Comparison of ENCODE assay signal across 26 cellular contexts in the genomic region with DNA sequence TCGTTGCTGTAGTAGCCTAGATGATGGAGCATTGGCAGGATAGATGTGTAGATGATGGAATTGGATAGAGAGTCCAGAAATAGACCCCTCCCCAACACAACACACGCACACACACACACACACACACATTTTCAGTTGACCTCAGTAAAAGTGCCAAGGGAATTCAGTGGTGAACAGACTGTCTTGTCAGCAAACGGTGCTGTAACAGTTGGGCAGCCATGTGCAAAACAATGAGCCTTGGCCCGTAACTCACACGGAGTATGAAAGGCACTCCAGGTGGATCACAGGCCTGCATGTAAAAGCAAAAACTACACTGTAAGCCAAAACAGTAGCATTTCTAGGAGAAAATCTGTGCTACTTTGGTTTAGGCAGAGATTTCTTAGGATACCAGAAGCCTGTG.
DNase-seq lines count a peak whose midpoint lies in the region; ATAC-seq and TF ChIP-seq lines count a peak whose summit lies in the region.
"Had no signal": no experiment of that assay in that cellular context is flagged by ENCODE, and none has a peak within 500 bp of the region (broad histone marks: within the 10 kb centered on the region; RNA-seq: fewer than 3 reads in every experiment).

No MANE protein-coding gene starts in this region.

- no peaks in the 10 kb centered on the region for H3K27me3 Mint-ChIP-seq in stimulated activated memory B cell treated with anti-CD40 and anti-IgM and Interleukin-4, amounts not matched to agents 10 μg/mL and 1 μg/mL and 100 μg/mL, for 72 hours
- H3K27me3 Mint-ChIP-seq in T-helper 2 cell treated with Interferon-gamma antibody and Interleukin-4, amounts not matched to agents 5 μg/mL and 100 μg/mL, for 36 hours (ENCODE audit: low read depth), result no peaks in the 10 kb centered on the region
- H3K27me3 Mint-ChIP-seq: activated naive CD8-positive, alpha-beta T cell; stimulated activated naive CD8-positive, alpha-beta T cell treated with anti-CD3 and anti-CD28 coated beads, Interleukin-15, amount 100 ng/mL, for 72 hours had no signal

- H3K36me3 Mint-ChIP-seq in stimulated activated memory B cell treated with anti-CD40 and anti-IgM and Interleukin-4, amounts not matched to agents 10 μg/mL and 1 μg/mL and 100 μg/mL, for 72 hours, result peaks cover 79% of the 10 kb centered on the region
- peaks cover 41% of the 10 kb centered on the region for H3K36me3 Mint-ChIP-seq in T-helper 2 cell treated with Interferon-gamma antibody and Interleukin-4, amounts not matched to agents 5 μg/mL and 100 μg/mL, for 36 hours (ENCODE audit: low read depth)

- TF ChIP-seq CTCF in epithelial cell of proximal tubule (conservative IDR thresholded peaks at IDR 0.05; ENCODE audit: low read depth, low read length) (no peak), omental fat pad (IDR thresholded peaks at IDR 0.05) (no peak)

- peaks cover 33% of the 10 kb centered on the region for H3K4me1 Mint-ChIP-seq in stimulated activated memory B cell treated with anti-CD40 and anti-IgM and Interleukin-4, amounts not matched to agents 10 μg/mL and 1 μg/mL and 100 μg/mL, for 72 hours
- no peaks in the 10 kb centered on the region for H3K4me1 Mint-ChIP-seq in T-helper 2 cell treated with Interferon-gamma antibody and Interleukin-4, amounts not matched to agents 5 μg/mL and 100 μg/mL, for 36 hours (ENCODE audit: low read depth)
- H3K4me1 Mint-ChIP-seq: immature natural killer cell; stimulated activated naive CD8-positive, alpha-beta T cell treated with anti-CD3 and anti-CD28 coated beads, Interleukin-15, amount 100 ng/mL, for 72 hours had no signal

- H3K4me3 Mint-ChIP-seq in stimulated activated memory B cell treated with anti-CD40 and anti-IgM and Interleukin-4, amounts not matched to agents 10 μg/mL and 1 μg/mL and 100 μg/mL, for 72 hours, result no peak overlapping the region
- H3K4me3 Mint-ChIP-seq in T-helper 2 cell treated with Interferon-gamma antibody and Interleukin-4, amounts not matched to agents 5 μg/mL and 100 μg/mL, for 36 hours, result no peak overlapping the region
- H3K4me3 Mint-ChIP-seq: activated CD8-positive, alpha-beta T cell treated with anti-CD3 and anti-CD28 coated beads, Interleukin-2, amount 10 ng/mL, durations not matched to agents 7 days and 5 days; activated naive CD8-positive, alpha-beta T cell; immature natural killer cell; neural crest cell; stimulated activated naive CD8-positive, alpha-beta T cell treated with anti-CD3 and anti-CD28 coated beads, Interleukin-15, amount 100 ng/mL, for 72 hours had no signal

- peak overlapping the region; percentile 56 for H3K27ac Mint-ChIP-seq in stimulated activated memory B cell treated with anti-CD40 and anti-IgM and Interleukin-4, amounts not matched to agents 10 μg/mL and 1 μg/mL and 100 μg/mL, for 72 hours
- no peak overlapping the region for H3K27ac Mint-ChIP-seq in T-helper 2 cell treated with Interferon-gamma antibody and Interleukin-4, amounts not matched to agents 5 μg/mL and 100 μg/mL, for 36 hours
- H3K27ac Mint-ChIP-seq: activated CD8-positive, alpha-beta T cell treated with anti-CD3 and anti-CD28 coated beads, Interleukin-2, amount 10 ng/mL, durations not matched to agents 7 days and 5 days; activated naive CD8-positive, alpha-beta T cell; stimulated activated naive CD8-positive, alpha-beta T cell treated with anti-CD3 and anti-CD28 coated beads, Interleukin-15, amount 100 ng/mL, for 72 hours had no signal

- no peaks in the 10 kb centered on the region for H3K9me3 Mint-ChIP-seq in stimulated activated memory B cell treated with anti-CD40 and anti-IgM and Interleukin-4, amounts not matched to agents 10 μg/mL and 1 μg/mL and 100 μg/mL, for 72 hours
- H3K9me3 Mint-ChIP-seq in T-helper 2 cell treated with Interferon-gamma antibody and Interleukin-4, amounts not matched to agents 5 μg/mL and 100 μg/mL, for 36 hours, result no peaks in the 10 kb centered on the region
- H3K9me3 Mint-ChIP-seq: immature natural killer cell; neural crest cell; stimulated activated naive CD8-positive, alpha-beta T cell treated with anti-CD3 and anti-CD28 coated beads, Interleukin-15, amount 100 ng/mL, for 72 hours had no signal

- ATAC-seq in HG03095 (IDR thresholded peaks at IDR 0.05; ENCODE audit: unreplicated experiment) (peak; percentile 43), HG03521 (IDR thresholded peaks at IDR 0.05; ENCODE audit: unreplicated experiment) (no peak), omental fat pad (ENCODE audit: low FRiP score) (no peak)
- ATAC-seq in stimulated activated memory B cell treated with anti-CD40 and anti-IgM and Interleukin-4, amounts not matched to agents 10 μg/mL and 1 μg/mL and 100 μg/mL, for 72 hours, result peak; percentile 74
- ATAC-seq: activated CD8-positive, alpha-beta T cell treated with anti-CD3 and anti-CD28 coated beads, Interleukin-2, amount 10 ng/mL, durations not matched to agents 7 days and 5 days; left lobe of liver; right cardiac atrium; stimulated activated naive CD8-positive, alpha-beta T cell treated with anti-CD3 and anti-CD28 coated beads, Interleukin-15, amount 100 ng/mL, for 72 hours had no signal

- peak; percentile 24 for DNase-seq in G401 (ENCODE audit: low spot score)
- DNase-seq in epithelial cell of proximal tubule (ENCODE audit: low read depth), result peak; percentile 44
- no peak for DNase-seq in T-helper 2 cell treated with Interferon-gamma antibody and Interleukin-4, amounts not matched to agents 5 μg/mL and 100 μg/mL, for 36 hours (ENCODE audit: low spot score)
- DNase-seq in omental fat pad (ENCODE audit: low spot score), result no peak
- DNase-seq: activated CD4-positive, alpha-beta T cell treated with anti-CD3 and anti-CD28 coated beads for 4 hours; activated CD8-positive, alpha-beta T cell treated with anti-CD3 and anti-CD28 coated beads, Interleukin-2, amount 10 ng/mL, durations not matched to agents 7 days and 5 days; C1 segment of cervical spinal cord; H7; immature natural killer cell; NCI-H1436 treated with DMSO at 0.1 percent for 48 hours; NCI-H2081 treated with DMSO at 0.1 percent for 48 hours; NCI-H226; NCI-H69; Peyer's patch; right cardiac atrium; SHP77 treated with DMSO at 0.1 percent for 48 hours; stimulated activated naive CD8-positive, alpha-beta T cell treated with anti-CD3 and anti-CD28 coated beads, Interleukin-15, amount 100 ng/mL, for 72 hours; uterus had no signal

- in situ Hi-C loops in G401 (cut with HindIII; ENCODE audit: low sequenced_read_pairs), result no loop called here

- H3K4me3 ChIP-seq in epithelial cell of proximal tubule (ENCODE audit: low read depth, low read length), result no peak overlapping the region
- H3K4me3 ChIP-seq: breast epithelium, Peyer's patch, smooth muscle cell, uterus had no signal

Comparison
In these comparisons a context has a peak if more than half of its experiments do, and no peak if none do; other contexts are left out.
1. DNase-seq: peak in G401 (single experiment) and epithelial cell of proximal tubule (single experiment); none in T-helper 2 cell treated with Interferon-gamma antibody and Interleukin-4, amounts not matched to agents 5 μg/mL and 100 μg/mL, for 36 hours (single experiment) and omental fat pad (single experiment).
2. ATAC-seq: peak in HG03095 (single experiment) and stimulated activated memory B cell treated with anti-CD40 and anti-IgM and Interleukin-4, amounts not matched to agents 10 μg/mL and 1 μg/mL and 100 μg/mL, for 72 hours (single experiment); none in HG03521 (single experiment) and omental fat pad (single experiment).